ENCODE assay signal across 1 cellular context in genomic region chr9:98316445-98317133, GRCh38.
TF ChIP-seq lines count a peak whose summit lies in the region.

No MANE protein-coding gene starts in this region.

TF ChIP-seq in K562, 482 proteins besides CTCF, POLR2A, EP300 and RAD21 (continued from another document and continues in another):
- no peak for TF ChIP-seq RBM15 (IDR thresholded peaks at IDR 0.05; ENCODE audit: insufficient read depth, low read length)
- peak; percentile 88 for TF ChIP-seq L3MBTL2 (IDR thresholded peaks at IDR 0.05)
- TF ChIP-seq GTF3C2 (IDR thresholded peaks at IDR 0.05; ENCODE audit: borderline replicate concordance, extremely low read depth, insufficient read length): no peak
- TF ChIP-seq CHD1 (IDR thresholded peaks at IDR 0.05; ENCODE audit: low read length): no peak
- no peak for TF ChIP-seq ZNF311 (CRISPR knock-in tag; IDR thresholded peaks at IDR 0.05)
- TF ChIP-seq NCOA6 (IDR thresholded peaks at IDR 0.05): no peak
- no peak for TF ChIP-seq ZSCAN29 (IDR thresholded peaks at IDR 0.05)
- TF ChIP-seq BACH1 (tag; IDR thresholded peaks at IDR 0.05): no peak
- no peak for TF ChIP-seq ELK3 (CRISPR knock-in tag; IDR thresholded peaks at IDR 0.05)
- TF ChIP-seq, protein P1, sequence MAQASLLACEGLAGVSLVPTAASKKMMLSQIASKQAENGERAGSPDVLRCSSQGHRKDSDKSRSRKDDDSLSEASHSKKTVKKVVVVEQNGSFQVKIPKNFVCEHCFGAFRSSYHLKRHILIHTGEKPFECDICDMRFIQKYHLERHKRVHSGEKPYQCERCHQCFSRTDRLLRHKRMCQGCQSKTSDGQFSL (CRISPR knock-in tag; IDR thresholded peaks at IDR 0.05): no peak
- TF ChIP-seq, protein P1 (tag; IDR thresholded peaks at IDR 0.05): no peak
- 0 out of 2 replicates have a peak, but pooled peaks have one; percentile 14 for TF ChIP-seq MYC (IDR thresholded peaks at IDR 0.05; ENCODE audit: low read depth, low read length)
- no peak for TF ChIP-seq MYC (CRISPR knock-in tag; IDR thresholded peaks at IDR 0.05; ENCODE audit: borderline replicate concordance, low read depth)
- no peak for TF ChIP-seq SIRT6 (IDR thresholded peaks at IDR 0.05; ENCODE audit: low read depth, low read length)
- TF ChIP-seq ZNF444 (CRISPR knock-in tag; IDR thresholded peaks at IDR 0.05): no peak
- no peak for TF ChIP-seq POLR2G (IDR thresholded peaks at IDR 0.05; ENCODE audit: low read depth, low read length)
- TF ChIP-seq, protein P2, sequence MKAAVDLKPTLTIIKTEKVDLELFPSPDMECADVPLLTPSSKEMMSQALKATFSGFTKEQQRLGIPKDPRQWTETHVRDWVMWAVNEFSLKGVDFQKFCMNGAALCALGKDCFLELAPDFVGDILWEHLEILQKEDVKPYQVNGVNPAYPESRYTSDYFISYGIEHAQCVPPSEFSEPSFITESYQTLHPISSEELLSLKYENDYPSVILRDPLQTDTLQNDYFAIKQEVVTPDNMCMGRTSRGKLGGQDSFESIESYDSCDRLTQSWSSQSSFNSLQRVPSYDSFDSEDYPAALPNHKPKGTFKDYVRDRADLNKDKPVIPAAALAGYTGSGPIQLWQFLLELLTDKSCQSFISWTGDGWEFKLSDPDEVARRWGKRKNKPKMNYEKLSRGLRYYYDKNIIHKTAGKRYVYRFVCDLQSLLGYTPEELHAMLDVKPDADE (conservative IDR thresholded peaks at IDR 0.05; ENCODE audit: control insufficient read depth, low read depth, low read length): no peak
- peak; percentile 59 for TF ChIP-seq BHLHE40 (IDR thresholded peaks at IDR 0.05; ENCODE audit: low read length)
- no peak for TF ChIP-seq ZSCAN32 (CRISPR knock-in tag; IDR thresholded peaks at IDR 0.05)
- TF ChIP-seq, protein P3, sequence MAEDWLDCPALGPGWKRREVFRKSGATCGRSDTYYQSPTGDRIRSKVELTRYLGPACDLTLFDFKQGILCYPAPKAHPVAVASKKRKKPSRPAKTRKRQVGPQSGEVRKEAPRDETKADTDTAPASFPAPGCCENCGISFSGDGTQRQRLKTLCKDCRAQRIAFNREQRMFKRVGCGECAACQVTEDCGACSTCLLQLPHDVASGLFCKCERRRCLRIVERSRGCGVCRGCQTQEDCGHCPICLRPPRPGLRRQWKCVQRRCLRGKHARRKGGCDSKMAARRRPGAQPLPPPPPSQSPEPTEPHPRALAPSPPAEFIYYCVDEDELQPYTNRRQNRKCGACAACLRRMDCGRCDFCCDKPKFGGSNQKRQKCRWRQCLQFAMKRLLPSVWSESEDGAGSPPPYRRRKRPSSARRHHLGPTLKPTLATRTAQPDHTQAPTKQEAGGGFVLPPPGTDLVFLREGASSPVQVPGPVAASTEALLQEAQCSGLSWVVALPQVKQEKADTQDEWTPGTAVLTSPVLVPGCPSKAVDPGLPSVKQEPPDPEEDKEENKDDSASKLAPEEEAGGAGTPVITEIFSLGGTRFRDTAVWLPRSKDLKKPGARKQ (CRISPR knock-in tag; IDR thresholded peaks at IDR 0.05): no peak
- TF ChIP-seq PRPF4 (IDR thresholded peaks at IDR 0.05; ENCODE audit: insufficient read depth, low read depth, low read length, poor library complexity, severe bottlenecking): no peak
- no peak for TF ChIP-seq POLR2H (tag; IDR thresholded peaks at IDR 0.05; ENCODE audit: low read depth)
- TF ChIP-seq RBM14 (IDR thresholded peaks at IDR 0.05; ENCODE audit: borderline replicate concordance, insufficient read depth, low read depth, low read length): no peak
- TF ChIP-seq, protein P4, sequence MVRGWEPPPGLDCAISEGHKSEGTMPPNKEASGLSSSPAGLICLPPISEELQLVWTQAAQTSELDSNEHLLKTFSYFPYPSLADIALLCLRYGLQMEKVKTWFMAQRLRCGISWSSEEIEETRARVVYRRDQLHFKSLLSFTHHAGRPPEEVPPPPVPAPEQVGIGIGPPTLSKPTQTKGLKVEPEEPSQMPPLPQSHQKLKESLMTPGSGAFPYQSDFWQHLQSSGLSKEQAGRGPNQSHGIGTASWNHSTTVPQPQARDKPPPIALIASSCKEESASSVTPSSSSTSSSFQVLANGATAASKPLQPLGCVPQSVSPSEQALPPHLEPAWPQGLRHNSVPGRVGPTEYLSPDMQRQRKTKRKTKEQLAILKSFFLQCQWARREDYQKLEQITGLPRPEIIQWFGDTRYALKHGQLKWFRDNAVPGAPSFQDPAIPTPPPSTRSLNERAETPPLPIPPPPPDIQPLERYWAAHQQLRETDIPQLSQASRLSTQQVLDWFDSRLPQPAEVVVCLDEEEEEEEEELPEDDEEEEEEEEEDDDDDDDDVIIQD (CRISPR knock-in tag; IDR thresholded peaks at IDR 0.05): no peak
- 0 out of 4 replicates have a peak, but pooled peaks have one; percentile 24 to 33 for TF ChIP-seq KDM1A (IDR thresholded peaks at IDR 0.05)
- TF ChIP-seq TCFL5 (CRISPR knock-in tag; conservative IDR thresholded peaks at IDR 0.05): no peak
- TF ChIP-seq THAP12 (CRISPR knock-in tag; IDR thresholded peaks at IDR 0.05): no peak
- TF ChIP-seq ZMIZ1 (IDR thresholded peaks at IDR 0.05; ENCODE audit: low read depth in 2 of 2, low read length in 2 of 2): no peak
- no peak for TF ChIP-seq MCM7 (IDR thresholded peaks at IDR 0.05)
- peak; percentile 81 for TF ChIP-seq ZNF24 (IDR thresholded peaks at IDR 0.05)
- no peak for TF ChIP-seq TGIF2 (CRISPR knock-in tag; IDR thresholded peaks at IDR 0.05)
- no peak for TF ChIP-seq PTTG1 (tag; IDR thresholded peaks at IDR 0.05; ENCODE audit: low read depth)
- TF ChIP-seq EP400 (IDR thresholded peaks at IDR 0.05): peak; percentile 26; the same call in 1 of the 2 replicates
- TF ChIP-seq RUNX1 (IDR thresholded peaks at IDR 0.05; ENCODE audit: low read depth): no peak
- no peak for TF ChIP-seq BRCA1 (IDR thresholded peaks at IDR 0.05)
- no peak for TF ChIP-seq BRCA1 (CRISPR knock-in tag; IDR thresholded peaks at IDR 0.05)
- TF ChIP-seq XRCC3 (IDR thresholded peaks at IDR 0.05): no peak
- TF ChIP-seq EHMT2 (IDR thresholded peaks at IDR 0.05): peak; percentile 43; the same call in 1 of the 2 replicates
- TF ChIP-seq SNAPC5 (CRISPR knock-in tag; IDR thresholded peaks at IDR 0.05): no peak
- TF ChIP-seq, protein P5, sequence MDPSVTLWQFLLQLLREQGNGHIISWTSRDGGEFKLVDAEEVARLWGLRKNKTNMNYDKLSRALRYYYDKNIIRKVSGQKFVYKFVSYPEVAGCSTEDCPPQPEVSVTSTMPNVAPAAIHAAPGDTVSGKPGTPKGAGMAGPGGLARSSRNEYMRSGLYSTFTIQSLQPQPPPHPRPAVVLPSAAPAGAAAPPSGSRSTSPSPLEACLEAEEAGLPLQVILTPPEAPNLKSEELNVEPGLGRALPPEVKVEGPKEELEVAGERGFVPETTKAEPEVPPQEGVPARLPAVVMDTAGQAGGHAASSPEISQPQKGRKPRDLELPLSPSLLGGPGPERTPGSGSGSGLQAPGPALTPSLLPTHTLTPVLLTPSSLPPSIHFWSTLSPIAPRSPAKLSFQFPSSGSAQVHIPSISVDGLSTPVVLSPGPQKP (CRISPR knock-in tag; IDR thresholded peaks at IDR 0.05): no peak
- no peak for TF ChIP-seq ZBTB43 (CRISPR knock-in tag; IDR thresholded peaks at IDR 0.05)
